ENCODE assay signal across 2 cellular contexts in the genomic region with DNA sequence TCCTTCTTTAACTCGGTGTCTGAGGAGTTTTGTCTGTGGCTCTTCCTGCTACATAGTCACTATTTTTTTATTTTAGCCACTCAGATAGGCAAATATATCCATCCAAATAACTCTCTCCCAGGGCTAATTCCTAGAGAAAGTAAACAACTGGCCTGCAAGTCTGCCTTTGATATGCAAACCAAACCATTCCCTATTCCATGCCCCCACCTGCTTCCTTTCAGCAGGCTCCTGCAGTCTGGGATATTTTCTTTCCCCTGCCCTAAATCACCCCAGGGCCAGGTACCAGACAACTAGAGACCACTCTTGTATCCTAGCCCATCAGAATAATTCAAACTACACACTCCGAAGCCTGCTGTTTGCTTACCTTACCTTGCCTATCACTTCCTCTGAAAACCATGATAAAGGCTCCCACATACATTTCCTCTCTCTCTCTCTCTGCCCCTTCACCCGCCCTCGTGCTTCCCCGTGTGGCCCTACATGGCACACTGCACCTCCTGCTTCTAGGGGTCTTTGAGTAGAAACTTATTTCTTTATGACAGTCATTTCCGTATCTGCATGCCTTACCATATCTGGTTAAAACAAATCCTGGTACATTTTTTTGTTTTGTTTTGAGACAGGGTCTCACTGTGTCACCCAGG.
TF ChIP-seq lines count a peak whose summit lies in the region.

No MANE protein-coding gene starts in this region.

TF ChIP-seq in GM23338, 12 proteins besides CTCF, POLR2A, EP300 and RAD21:
- TF ChIP-seq, protein P1, sequence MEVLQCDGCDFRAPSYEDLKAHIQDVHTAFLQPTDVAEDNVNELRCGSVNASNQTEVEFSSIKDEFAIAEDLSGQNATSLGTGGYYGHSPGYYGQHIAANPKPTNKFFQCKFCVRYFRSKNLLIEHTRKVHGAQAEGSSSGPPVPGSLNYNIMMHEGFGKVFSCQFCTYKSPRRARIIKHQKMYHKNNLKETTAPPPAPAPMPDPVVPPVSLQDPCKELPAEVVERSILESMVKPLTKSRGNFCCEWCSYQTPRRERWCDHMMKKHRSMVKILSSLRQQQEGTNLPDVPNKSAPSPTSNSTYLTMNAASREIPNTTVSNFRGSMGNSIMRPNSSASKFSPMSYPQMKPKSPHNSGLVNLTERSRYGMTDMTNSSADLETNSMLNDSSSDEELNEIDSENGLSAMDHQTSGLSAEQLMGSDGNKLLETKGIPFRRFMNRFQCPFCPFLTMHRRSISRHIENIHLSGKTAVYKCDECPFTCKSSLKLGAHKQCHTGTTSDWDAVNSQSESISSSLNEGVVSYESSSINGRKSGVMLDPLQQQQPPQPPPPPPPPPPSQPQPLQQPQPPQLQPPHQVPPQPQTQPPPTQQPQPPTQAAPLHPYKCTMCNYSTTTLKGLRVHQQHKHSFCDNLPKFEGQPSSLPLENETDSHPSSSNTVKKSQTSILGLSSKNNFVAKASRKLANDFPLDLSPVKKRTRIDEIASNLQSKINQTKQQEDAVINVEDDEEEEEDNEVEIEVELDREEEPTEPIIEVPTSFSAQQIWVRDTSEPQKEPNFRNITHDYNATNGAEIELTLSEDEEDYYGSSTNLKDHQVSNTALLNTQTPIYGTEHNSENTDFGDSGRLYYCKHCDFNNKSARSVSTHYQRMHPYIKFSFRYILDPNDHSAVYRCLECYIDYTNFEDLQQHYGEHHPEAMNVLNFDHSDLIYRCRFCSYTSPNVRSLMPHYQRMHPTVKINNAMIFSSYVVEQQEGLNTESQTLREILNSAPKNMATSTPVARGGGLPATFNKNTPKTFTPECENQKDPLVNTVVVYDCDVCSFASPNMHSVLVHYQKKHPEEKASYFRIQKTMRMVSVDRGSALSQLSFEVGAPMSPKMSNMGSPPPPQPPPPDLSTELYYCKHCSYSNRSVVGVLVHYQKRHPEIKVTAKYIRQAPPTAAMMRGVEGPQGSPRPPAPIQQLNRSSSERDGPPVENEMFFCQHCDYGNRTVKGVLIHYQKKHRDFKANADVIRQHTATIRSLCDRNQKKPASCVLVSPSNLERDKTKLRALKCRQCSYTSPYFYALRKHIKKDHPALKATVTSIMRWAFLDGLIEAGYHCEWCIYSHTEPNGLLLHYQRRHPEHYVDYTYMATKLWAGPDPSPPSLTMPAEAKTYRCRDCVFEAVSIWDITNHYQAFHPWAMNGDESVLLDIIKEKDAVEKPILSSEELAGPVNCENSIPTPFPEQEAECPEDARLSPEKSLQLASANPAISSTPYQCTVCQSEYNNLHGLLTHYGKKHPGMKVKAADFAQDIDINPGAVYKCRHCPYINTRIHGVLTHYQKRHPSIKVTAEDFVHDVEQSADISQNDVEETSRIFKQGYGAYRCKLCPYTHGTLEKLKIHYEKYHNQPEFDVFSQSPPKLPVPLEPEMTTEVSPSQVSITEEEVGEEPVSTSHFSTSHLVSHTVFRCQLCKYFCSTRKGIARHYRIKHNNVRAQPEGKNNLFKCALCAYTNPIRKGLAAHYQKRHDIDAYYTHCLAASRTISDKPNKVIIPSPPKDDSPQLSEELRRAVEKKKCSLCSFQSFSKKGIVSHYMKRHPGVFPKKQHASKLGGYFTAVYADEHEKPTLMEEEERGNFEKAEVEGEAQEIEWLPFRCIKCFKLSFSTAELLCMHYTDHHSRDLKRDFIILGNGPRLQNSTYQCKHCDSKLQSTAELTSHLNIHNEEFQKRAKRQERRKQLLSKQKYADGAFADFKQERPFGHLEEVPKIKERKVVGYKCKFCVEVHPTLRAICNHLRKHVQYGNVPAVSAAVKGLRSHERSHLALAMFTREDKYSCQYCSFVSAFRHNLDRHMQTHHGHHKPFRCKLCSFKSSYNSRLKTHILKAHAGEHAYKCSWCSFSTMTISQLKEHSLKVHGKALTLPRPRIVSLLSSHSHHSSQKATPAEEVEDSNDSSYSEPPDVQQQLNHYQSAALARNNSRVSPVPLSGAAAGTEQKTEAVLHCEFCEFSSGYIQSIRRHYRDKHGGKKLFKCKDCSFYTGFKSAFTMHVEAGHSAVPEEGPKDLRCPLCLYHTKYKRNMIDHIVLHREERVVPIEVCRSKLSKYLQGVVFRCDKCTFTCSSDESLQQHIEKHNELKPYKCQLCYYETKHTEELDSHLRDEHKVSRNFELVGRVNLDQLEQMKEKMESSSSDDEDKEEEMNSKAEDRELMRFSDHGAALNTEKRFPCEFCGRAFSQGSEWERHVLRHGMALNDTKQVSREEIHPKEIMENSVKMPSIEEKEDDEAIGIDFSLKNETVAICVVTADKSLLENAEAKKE (CRISPR knock-in tag; IDR thresholded peaks at IDR 0.05), result no peak
- TF ChIP-seq EZH2phosphoT487 (IDR thresholded peaks at IDR 0.05; ENCODE audit: unreplicated experiment), result no peak
- peak; percentile 44; the same call in 1 of the 2 replicates for TF ChIP-seq NANOG (IDR thresholded peaks at IDR 0.05; ENCODE audit: borderline replicate concordance)
- TF ChIP-seq, protein P2, sequence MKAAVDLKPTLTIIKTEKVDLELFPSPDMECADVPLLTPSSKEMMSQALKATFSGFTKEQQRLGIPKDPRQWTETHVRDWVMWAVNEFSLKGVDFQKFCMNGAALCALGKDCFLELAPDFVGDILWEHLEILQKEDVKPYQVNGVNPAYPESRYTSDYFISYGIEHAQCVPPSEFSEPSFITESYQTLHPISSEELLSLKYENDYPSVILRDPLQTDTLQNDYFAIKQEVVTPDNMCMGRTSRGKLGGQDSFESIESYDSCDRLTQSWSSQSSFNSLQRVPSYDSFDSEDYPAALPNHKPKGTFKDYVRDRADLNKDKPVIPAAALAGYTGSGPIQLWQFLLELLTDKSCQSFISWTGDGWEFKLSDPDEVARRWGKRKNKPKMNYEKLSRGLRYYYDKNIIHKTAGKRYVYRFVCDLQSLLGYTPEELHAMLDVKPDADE (IDR thresholded peaks at IDR 0.05), result no peak
TF ChIP-seq in GM23338: peak in this region for 1.

TF ChIP-seq in WTC11, 78 proteins besides CTCF, POLR2A, EP300 and RAD21 (continued from another document):
- TF ChIP-seq, protein P3, sequence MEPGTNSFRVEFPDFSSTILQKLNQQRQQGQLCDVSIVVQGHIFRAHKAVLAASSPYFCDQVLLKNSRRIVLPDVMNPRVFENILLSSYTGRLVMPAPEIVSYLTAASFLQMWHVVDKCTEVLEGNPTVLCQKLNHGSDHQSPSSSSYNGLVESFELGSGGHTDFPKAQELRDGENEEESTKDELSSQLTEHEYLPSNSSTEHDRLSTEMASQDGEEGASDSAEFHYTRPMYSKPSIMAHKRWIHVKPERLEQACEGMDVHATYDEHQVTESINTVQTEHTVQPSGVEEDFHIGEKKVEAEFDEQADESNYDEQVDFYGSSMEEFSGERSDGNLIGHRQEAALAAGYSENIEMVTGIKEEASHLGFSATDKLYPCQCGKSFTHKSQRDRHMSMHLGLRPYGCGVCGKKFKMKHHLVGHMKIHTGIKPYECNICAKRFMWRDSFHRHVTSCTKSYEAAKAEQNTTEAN (CRISPR knock-in tag; IDR thresholded peaks at IDR 0.05), result no peak
